Comparison of ENCODE assay signal across 1 cellular context in the genomic region with DNA sequence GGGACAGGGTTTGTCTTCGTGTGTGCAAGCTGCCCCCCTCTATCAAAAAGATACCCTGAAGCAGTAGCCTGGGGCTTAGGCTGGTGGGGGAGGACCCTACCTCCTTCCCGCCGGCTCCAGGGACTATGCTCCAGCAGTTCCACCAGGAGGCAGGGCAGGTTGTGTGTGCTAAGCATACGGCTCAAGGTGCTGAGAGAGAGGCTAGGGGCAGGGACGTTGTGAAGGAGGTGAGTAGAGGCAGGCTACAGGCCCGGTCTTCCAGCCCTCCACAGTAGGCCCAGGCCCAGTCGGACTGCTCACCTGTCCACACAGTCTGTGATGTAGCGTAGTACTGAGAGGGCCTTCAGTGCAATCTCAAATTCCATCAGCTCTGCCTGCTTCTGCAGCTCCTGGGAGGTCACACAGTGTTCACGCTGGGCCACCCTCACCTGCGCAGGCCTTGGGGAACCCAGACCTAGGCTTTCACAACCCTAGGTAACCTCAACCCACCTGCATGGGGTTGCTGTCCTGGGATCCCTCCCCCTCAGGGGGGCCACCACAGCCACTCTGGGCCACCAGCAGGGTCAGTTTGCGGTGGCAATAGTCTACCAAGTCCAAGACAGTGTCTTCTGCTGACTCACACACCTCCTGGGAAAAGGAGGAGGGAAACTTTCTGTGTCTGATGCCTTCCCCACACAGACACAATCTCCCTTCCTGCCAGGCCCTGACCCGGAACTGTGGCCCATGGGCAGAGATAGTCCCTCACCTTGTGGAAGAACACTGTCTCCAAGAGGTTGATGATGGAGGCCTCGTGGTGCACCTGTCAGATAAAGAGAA.
TF ChIP-seq lines count a peak whose summit lies in the region.

No MANE protein-coding gene starts in this region.

TF ChIP-seq in GM23338, 12 proteins besides CTCF, POLR2A, EP300 and RAD21:
- TF ChIP-seq POLR2AphosphoS5 (IDR thresholded peaks at IDR 0.05; ENCODE audit: low read depth): no peak
- no peak for TF ChIP-seq STAT1 (IDR thresholded peaks at IDR 0.05; ENCODE audit: unreplicated experiment)
- no peak for TF ChIP-seq JUNB (IDR thresholded peaks at IDR 0.05; ENCODE audit: unreplicated experiment)
- TF ChIP-seq, protein P1, sequence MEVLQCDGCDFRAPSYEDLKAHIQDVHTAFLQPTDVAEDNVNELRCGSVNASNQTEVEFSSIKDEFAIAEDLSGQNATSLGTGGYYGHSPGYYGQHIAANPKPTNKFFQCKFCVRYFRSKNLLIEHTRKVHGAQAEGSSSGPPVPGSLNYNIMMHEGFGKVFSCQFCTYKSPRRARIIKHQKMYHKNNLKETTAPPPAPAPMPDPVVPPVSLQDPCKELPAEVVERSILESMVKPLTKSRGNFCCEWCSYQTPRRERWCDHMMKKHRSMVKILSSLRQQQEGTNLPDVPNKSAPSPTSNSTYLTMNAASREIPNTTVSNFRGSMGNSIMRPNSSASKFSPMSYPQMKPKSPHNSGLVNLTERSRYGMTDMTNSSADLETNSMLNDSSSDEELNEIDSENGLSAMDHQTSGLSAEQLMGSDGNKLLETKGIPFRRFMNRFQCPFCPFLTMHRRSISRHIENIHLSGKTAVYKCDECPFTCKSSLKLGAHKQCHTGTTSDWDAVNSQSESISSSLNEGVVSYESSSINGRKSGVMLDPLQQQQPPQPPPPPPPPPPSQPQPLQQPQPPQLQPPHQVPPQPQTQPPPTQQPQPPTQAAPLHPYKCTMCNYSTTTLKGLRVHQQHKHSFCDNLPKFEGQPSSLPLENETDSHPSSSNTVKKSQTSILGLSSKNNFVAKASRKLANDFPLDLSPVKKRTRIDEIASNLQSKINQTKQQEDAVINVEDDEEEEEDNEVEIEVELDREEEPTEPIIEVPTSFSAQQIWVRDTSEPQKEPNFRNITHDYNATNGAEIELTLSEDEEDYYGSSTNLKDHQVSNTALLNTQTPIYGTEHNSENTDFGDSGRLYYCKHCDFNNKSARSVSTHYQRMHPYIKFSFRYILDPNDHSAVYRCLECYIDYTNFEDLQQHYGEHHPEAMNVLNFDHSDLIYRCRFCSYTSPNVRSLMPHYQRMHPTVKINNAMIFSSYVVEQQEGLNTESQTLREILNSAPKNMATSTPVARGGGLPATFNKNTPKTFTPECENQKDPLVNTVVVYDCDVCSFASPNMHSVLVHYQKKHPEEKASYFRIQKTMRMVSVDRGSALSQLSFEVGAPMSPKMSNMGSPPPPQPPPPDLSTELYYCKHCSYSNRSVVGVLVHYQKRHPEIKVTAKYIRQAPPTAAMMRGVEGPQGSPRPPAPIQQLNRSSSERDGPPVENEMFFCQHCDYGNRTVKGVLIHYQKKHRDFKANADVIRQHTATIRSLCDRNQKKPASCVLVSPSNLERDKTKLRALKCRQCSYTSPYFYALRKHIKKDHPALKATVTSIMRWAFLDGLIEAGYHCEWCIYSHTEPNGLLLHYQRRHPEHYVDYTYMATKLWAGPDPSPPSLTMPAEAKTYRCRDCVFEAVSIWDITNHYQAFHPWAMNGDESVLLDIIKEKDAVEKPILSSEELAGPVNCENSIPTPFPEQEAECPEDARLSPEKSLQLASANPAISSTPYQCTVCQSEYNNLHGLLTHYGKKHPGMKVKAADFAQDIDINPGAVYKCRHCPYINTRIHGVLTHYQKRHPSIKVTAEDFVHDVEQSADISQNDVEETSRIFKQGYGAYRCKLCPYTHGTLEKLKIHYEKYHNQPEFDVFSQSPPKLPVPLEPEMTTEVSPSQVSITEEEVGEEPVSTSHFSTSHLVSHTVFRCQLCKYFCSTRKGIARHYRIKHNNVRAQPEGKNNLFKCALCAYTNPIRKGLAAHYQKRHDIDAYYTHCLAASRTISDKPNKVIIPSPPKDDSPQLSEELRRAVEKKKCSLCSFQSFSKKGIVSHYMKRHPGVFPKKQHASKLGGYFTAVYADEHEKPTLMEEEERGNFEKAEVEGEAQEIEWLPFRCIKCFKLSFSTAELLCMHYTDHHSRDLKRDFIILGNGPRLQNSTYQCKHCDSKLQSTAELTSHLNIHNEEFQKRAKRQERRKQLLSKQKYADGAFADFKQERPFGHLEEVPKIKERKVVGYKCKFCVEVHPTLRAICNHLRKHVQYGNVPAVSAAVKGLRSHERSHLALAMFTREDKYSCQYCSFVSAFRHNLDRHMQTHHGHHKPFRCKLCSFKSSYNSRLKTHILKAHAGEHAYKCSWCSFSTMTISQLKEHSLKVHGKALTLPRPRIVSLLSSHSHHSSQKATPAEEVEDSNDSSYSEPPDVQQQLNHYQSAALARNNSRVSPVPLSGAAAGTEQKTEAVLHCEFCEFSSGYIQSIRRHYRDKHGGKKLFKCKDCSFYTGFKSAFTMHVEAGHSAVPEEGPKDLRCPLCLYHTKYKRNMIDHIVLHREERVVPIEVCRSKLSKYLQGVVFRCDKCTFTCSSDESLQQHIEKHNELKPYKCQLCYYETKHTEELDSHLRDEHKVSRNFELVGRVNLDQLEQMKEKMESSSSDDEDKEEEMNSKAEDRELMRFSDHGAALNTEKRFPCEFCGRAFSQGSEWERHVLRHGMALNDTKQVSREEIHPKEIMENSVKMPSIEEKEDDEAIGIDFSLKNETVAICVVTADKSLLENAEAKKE (CRISPR knock-in tag; IDR thresholded peaks at IDR 0.05): no peak
- TF ChIP-seq CREB1 (CRISPR knock-in tag; IDR thresholded peaks at IDR 0.05; ENCODE audit: low read depth): no peak
